ENCODE assay signal across 17 cellular contexts in genomic region chr10:78650122-78650521, GRCh38.
DNase-seq lines count a peak whose midpoint lies in the region; ATAC-seq and TF ChIP-seq lines count a peak whose summit lies in the region.
"Had no signal": no experiment of that assay in that cellular context is flagged by ENCODE, and none has a peak within 500 bp of the region (broad histone marks: within the 10 kb centered on the region; RNA-seq: fewer than 3 reads in every experiment).

No MANE protein-coding gene starts in this region.

- H3K9me3 ChIP-seq in MG63, result no peaks in the 10 kb centered on the region
- H3K9me3 ChIP-seq in mesenchymal stem cell (ENCODE audit: control insufficient read depth, low read length), result no peaks in the 10 kb centered on the region
- H3K9me3 ChIP-seq in gastrocnemius medialis, result no peaks in the 10 kb centered on the region
- H3K9me3 ChIP-seq in tibial nerve, result no peaks in the 10 kb centered on the region
- H3K9me3 ChIP-seq: SJSA1 had no signal

- H4K8ac ChIP-seq in mesenchymal stem cell (ENCODE audit: low read length), result no peak overlapping the region

- no peak overlapping the region for H3K18ac ChIP-seq in mesenchymal stem cell (ENCODE audit: low read depth in 1 of 2, low read length in 2 of 2)

- no peak overlapping the region for H2BK120ac ChIP-seq in mesenchymal stem cell (ENCODE audit: low read depth, low read length)

- H3K27ac ChIP-seq in mesenchymal stem cell (ENCODE audit: low read length, poor library complexity, severe bottlenecking) (no peak overlapping the region), gastrocnemius medialis (peak overlapping the region in 2 of 4 donors; percentile 20 to 49), tibial nerve (no peak overlapping the region)
- H3K27ac ChIP-seq: SJSA1 had no signal

- no peak overlapping the region for H2BK15ac ChIP-seq in mesenchymal stem cell (ENCODE audit: low read depth, poor library complexity, severe bottlenecking)

- in situ Hi-C loops in gastrocnemius medialis (cut with MboI; ENCODE audit: low sequenced_read_pairs in 4 of 4), result loop anchor here (25.0 kb wide), 4 partner anchors 413 to 588 kb away; no protein-coding TSS in a partner anchor

- H3K4ac ChIP-seq in mesenchymal stem cell (ENCODE audit: low read depth in 1 of 2, low read length in 2 of 2), result no peak overlapping the region

- no peaks in the 10 kb centered on the region for H3K79me1 ChIP-seq in mesenchymal stem cell (replicated peaks; ENCODE audit: low read length, poor library complexity, severe bottlenecking)

- no peak overlapping the region for H3K14ac ChIP-seq in mesenchymal stem cell (ENCODE audit: low read length in 2 of 2)

- no peak for TF ChIP-seq EP300 in tibial nerve (IDR thresholded peaks at IDR 0.05)

- H3K4me3 ChIP-seq in MG63 (no peak overlapping the region), mesenchymal stem cell (ENCODE audit: insufficient read depth in 1 of 2, low read depth in 1 of 2, low read length in 2 of 2) (no peak overlapping the region), gastrocnemius medialis (no peak overlapping the region), tibial nerve (no peak overlapping the region)
- H3K4me3 ChIP-seq: SJSA1 had no signal

- H4K91ac ChIP-seq in mesenchymal stem cell (ENCODE audit: low read length), result no peak overlapping the region

- intact Hi-C loops in gastrocnemius medialis (cut with DNase I; ENCODE audit: low total_unique reads) (loop anchor here (10.0 kb wide), 1 partner anchor 545 kb away; no protein-coding TSS in a partner anchor), posterior cingulate gyrus (cut with DNase I) (loop anchor here (10.0 kb wide), 1 partner anchor 595 kb away; no protein-coding TSS in a partner anchor)

- no peak for TF ChIP-seq POLR2A in gastrocnemius medialis (IDR thresholded peaks at IDR 0.05)
- TF ChIP-seq POLR2A in tibial nerve (IDR thresholded peaks at IDR 0.05), result no peak

- no peak for TF ChIP-seq CTCF in gastrocnemius medialis (IDR thresholded peaks at IDR 0.05 in 4 of 5, conservative IDR thresholded peaks at IDR 0.05 in 1 of 5)
- no peak for TF ChIP-seq CTCF in tibial nerve (IDR thresholded peaks at IDR 0.05)

- H2AK5ac ChIP-seq in mesenchymal stem cell (ENCODE audit: low read length, severe bottlenecking), result no peak overlapping the region

- ATAC-seq in gastrocnemius medialis, result peak; percentile 39 to 89
- ATAC-seq in GM21367 (IDR thresholded peaks at IDR 0.05; ENCODE audit: unreplicated experiment), result no peak

- peak overlapping the region; percentile 31 for H3K9ac ChIP-seq in mesenchymal stem cell (ENCODE audit: low read length)

- H3K4me2 ChIP-seq in mesenchymal stem cell (ENCODE audit: low read length, poor library complexity, severe bottlenecking), result no peak overlapping the region

- no peak overlapping the region for H2AFZ ChIP-seq in mesenchymal stem cell (ENCODE audit: low read depth, low read length)

- no peak overlapping the region for H2BK12ac ChIP-seq in mesenchymal stem cell (ENCODE audit: low read length in 2 of 2)

- no peak overlapping the region for H2BK5ac ChIP-seq in mesenchymal stem cell (ENCODE audit: low read depth, low read length, poor library complexity, severe bottlenecking)

- peak; percentile 49 for DNase-seq in AG20443 (ENCODE audit: low spot score)
- DNase-seq in MG63, result peak; percentile 73
- DNase-seq in mesenchymal stem cell, result no peak
- no peak for DNase-seq in gastrocnemius medialis
- DNase-seq in posterior cingulate gyrus, result no peak
- no peak for DNase-seq in tibial nerve (ENCODE audit: low spot score in 2 of 2)
- no peak for DNase-seq in stimulated activated CD4-positive, alpha-beta T cell treated with anti-CD3 and anti-CD28 coated beads, Interleukin-4, amount 100 ng/mL, for 1 hour
- DNase-seq: AML-193; Calu3; CD4-positive, alpha-beta memory T cell; DMS53; KG1; NCI-H1436 treated with DMSO at 0.1 percent for 48 hours; NCI-H2029 treated with DMSO at 0.1 percent for 48 hours; NCI-H774 had no signal

- H3K36me3 ChIP-seq in MG63 (no peaks in the 10 kb centered on the region), mesenchymal stem cell (ENCODE audit: control insufficient read depth in 1 of 2, insufficient read depth in 2 of 2, low read depth in 1 of 2, low read length in 2 of 2) (no peaks in the 10 kb centered on the region), gastrocnemius medialis (no peaks in the 10 kb centered on the region), tibial nerve (no peaks in the 10 kb centered on the region)
- H3K36me3 ChIP-seq: SJSA1 had no signal

- H3K23ac ChIP-seq in mesenchymal stem cell (ENCODE audit: low read length in 2 of 2), result no peak overlapping the region

- H3K27me3 ChIP-seq in MG63 (no peaks in the 10 kb centered on the region), mesenchymal stem cell (ENCODE audit: control insufficient read depth in 1 of 2, insufficient read depth in 1 of 2, low read length in 2 of 2) (peaks cover 0 to 3% of the 10 kb centered on the region in 2 experiments), gastrocnemius medialis (no peaks in the 10 kb centered on the region), tibial nerve (no peaks in the 10 kb centered on the region)
- H3K27me3 ChIP-seq: SJSA1 had no signal

- peaks cover 11% of the 10 kb centered on the region for H3K4me1 ChIP-seq in mesenchymal stem cell (ENCODE audit: control insufficient read depth, insufficient read depth, low read depth, low read length)
- H3K4me1 ChIP-seq in gastrocnemius medialis, result peaks cover 0 to 2% of the 10 kb centered on the region in 2 donors
- H3K4me1 ChIP-seq in tibial nerve, result no peaks in the 10 kb centered on the region

Comparison
In these comparisons a context has a peak if more than half of its experiments do, and no peak if none do; other contexts are left out.
1. DNase-seq: peak in AG20443 (single experiment) and MG63 (single experiment); none in mesenchymal stem cell (single experiment), gastrocnemius medialis (0 of 2), posterior cingulate gyrus (0 of 10), tibial nerve (0 of 2) and stimulated activated CD4-positive, alpha-beta T cell treated with anti-CD3 and anti-CD28 coated beads, Interleukin-4, amount 100 ng/mL, for 1 hour (single experiment).